18 cellular contexts compared by ENCODE assay signal in the genomic region with DNA sequence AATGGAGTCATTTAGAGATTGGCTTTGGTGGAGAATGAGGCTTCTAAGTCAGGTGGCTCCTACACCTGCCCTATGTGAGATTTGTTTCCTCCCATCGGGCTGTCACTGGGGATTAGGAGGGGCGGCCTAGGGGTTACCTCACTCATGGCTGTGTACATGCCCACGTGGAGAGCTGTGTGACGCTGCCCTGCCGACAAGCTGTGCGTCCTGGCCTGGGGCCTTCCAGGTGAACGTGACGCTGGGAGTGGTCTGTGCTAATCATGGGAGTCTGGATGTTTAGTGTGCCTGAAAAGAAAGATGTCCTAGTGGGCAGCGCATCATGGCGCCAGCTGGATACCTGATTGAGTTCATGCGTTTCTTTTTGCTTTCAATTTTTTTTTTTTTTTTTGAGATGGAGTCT. TPM values are rescaled to one million over a fixed set of nuclear protein-coding genes. Genes with fewer than 3 reads are reported as not detected.
A peak's percentile ranks its signal among the peaks of the same experiment; 100 is the strongest.
DNase-seq lines count a peak whose midpoint lies in the region; ATAC-seq and TF ChIP-seq lines count a peak whose summit lies in the region.
"Had no signal": no experiment of that assay in that cellular context is flagged by ENCODE, and none has a peak within 500 bp of the region (broad histone marks: within the 10 kb centered on the region; RNA-seq: fewer than 3 reads in every experiment).

No MANE protein-coding gene starts in this region.

- no peaks in the 10 kb centered on the region for H3K9me2 ChIP-seq in GM23248 (ENCODE audit: insufficient read depth)

- no peak for DNase-seq in AG04450 (ENCODE audit: low read depth, low spot score)
- DNase-seq in GM23248 = no peak
- DNase-seq in MCF 10A (ENCODE audit: unreplicated experiment) = no peak
- DNase-seq in naive thymus-derived CD4-positive, alpha-beta T cell = no peak
- no peak for DNase-seq in BE2C
- DNase-seq in activated CD4-positive, alpha-beta T cell treated with anti-CD3 and anti-CD28 coated beads for 1 hour = no peak
- DNase-seq: activated CD8-positive, alpha-beta T cell treated with anti-CD3 and anti-CD28 coated beads, Interleukin-2, amount 10 ng/mL, durations not matched to agents 7 days and 5 days; amygdala; DMS 273 treated with DMSO at 0.1 percent for 48 hours; GF-D8; KG1; left colon; mucosa of descending colon; NCI-H1092 treated with DMSO at 0.1 percent for 48 hours; NCI-H748 treated with DMSO at 0.1 percent for 48 hours; stimulated activated CD4-positive, alpha-beta T cell treated with anti-CD3 and anti-CD28 coated beads, Interleukin-2, amount 100 ng/mL, for 48 hours; substantia nigra had no signal

- H3K27me3 ChIP-seq in AG04450 (ENCODE audit: control insufficient read depth, insufficient read depth, low read length) (no peaks in the 10 kb centered on the region), GM23248 (replicated peaks; ENCODE audit: insufficient read depth) (no peaks in the 10 kb centered on the region), BE2C (no peaks in the 10 kb centered on the region)
- H3K27me3 ChIP-seq in naive thymus-derived CD4-positive, alpha-beta T cell (ENCODE audit: control insufficient read depth in 2 of 2, insufficient read depth in 2 of 2, low read length in 2 of 2) = no peaks in the 10 kb centered on the region

- peak overlapping the region; percentile 54 for H3K4me3 Mint-ChIP-seq in MCF 10A (ENCODE audit: unreplicated experiment)
- peak overlapping the region in 3 of 10 donors; percentile 5 to 59 (median 37) for H3K4me3 Mint-ChIP-seq in naive thymus-derived CD4-positive, alpha-beta T cell
- H3K4me3 Mint-ChIP-seq: activated CD8-positive, alpha-beta T cell treated with anti-CD3 and anti-CD28 coated beads, Interleukin-2, amount 10 ng/mL, durations not matched to agents 7 days and 5 days had no signal

- no peak for TF ChIP-seq CTCF in AG04450 (IDR thresholded peaks at IDR 0.05; ENCODE audit: low read depth, low read length)
- TF ChIP-seq CTCF in MCF 10A (IDR thresholded peaks at IDR 0.05; ENCODE audit: unreplicated experiment) = no peak
- TF ChIP-seq CTCF in BE2C (IDR thresholded peaks at IDR 0.05; ENCODE audit: low read depth, low read length) = no peak

- no peaks in the 10 kb centered on the region for H3K9me3 Mint-ChIP-seq in MCF 10A (ENCODE audit: unreplicated experiment)
- H3K9me3 Mint-ChIP-seq in naive thymus-derived CD4-positive, alpha-beta T cell = no peaks in the 10 kb centered on the region

- no peak overlapping the region for H2AFZ ChIP-seq in GM23248

- H3K27me3 Mint-ChIP-seq in MCF 10A (ENCODE audit: insufficient read depth, unreplicated experiment) = no peaks in the 10 kb centered on the region
- H3K27me3 Mint-ChIP-seq in naive thymus-derived CD4-positive, alpha-beta T cell = no peaks in the 10 kb centered on the region

- intact Hi-C loops in MCF 10A (cut with micrococcal nuclease) = no loop called here
- intact Hi-C loops in naive thymus-derived CD4-positive, alpha-beta T cell (cut with micrococcal nuclease) = no loop called here

- no peaks in the 10 kb centered on the region for H3K9me3 ChIP-seq in AG04450 (ENCODE audit: control insufficient read depth, insufficient read depth, low read length)
- H3K9me3 ChIP-seq in GM23248 (ENCODE audit: low read depth) = no peaks in the 10 kb centered on the region
- no peaks in the 10 kb centered on the region for H3K9me3 ChIP-seq in naive thymus-derived CD4-positive, alpha-beta T cell (ENCODE audit: control insufficient read depth in 2 of 3, low read length in 3 of 3)
- no peaks in the 10 kb centered on the region for H3K9me3 ChIP-seq in BE2C
- H3K9me3 ChIP-seq: mucosa of descending colon had no signal

- in situ Hi-C loops in GM23248 (cut with MboI) = no loop called here

- no TSS peak for BruUV-seq in MCF 10A (replicated peaks; lab: Mats Ljungman, UMichigan)

- WGBS in GM23248 (ENCODE audit: low coverage in 1 of 2, low lambda C conversion rate in 2 of 2, missing lambda C conversion rate in 2 of 2), 2 experiments = 98 to 100% methylated on average over 11 of the region's 11 CpGs

- no peak overlapping the region for H3K4me3 ChIP-seq in AG04450 (ENCODE audit: low read depth, low read length)
- no peak overlapping the region for H3K4me3 ChIP-seq in GM23248
- no peak overlapping the region for H3K4me3 ChIP-seq in naive thymus-derived CD4-positive, alpha-beta T cell (ENCODE audit: low read length)
- no peak overlapping the region for H3K4me3 ChIP-seq in BE2C (ENCODE audit: low read depth, low read length)
- H3K4me3 ChIP-seq: mucosa of descending colon had no signal

- peaks cover 69% of the 10 kb centered on the region for H3K36me3 Mint-ChIP-seq in MCF 10A (ENCODE audit: insufficient read depth, unreplicated experiment)
- peaks cover 10 to 39% (median 27%) of the 10 kb centered on the region in 5 donors for H3K36me3 Mint-ChIP-seq in naive thymus-derived CD4-positive, alpha-beta T cell

- H3K27ac ChIP-seq in AG04450 (ENCODE audit: low read depth, low read length) = peak overlapping the region; percentile 65
- H3K27ac ChIP-seq in GM23248 = peak overlapping the region; percentile 100
- H3K27ac ChIP-seq in naive thymus-derived CD4-positive, alpha-beta T cell (ENCODE audit: low read depth, low read length) = no peak overlapping the region

- H3K4me1 ChIP-seq in GM23248 (ENCODE audit: insufficient read depth) (peaks cover 76% of the 10 kb centered on the region), BE2C (peaks cover 7% of the 10 kb centered on the region)
- peaks cover 10 to 12% of the 10 kb centered on the region in 2 donors for H3K4me1 ChIP-seq in naive thymus-derived CD4-positive, alpha-beta T cell (ENCODE audit: control insufficient read depth in 2 of 2, insufficient read depth in 2 of 2, low read length in 2 of 2)

- peak overlapping the region; percentile 99 for H3K27ac Mint-ChIP-seq in MCF 10A (ENCODE audit: low read depth, unreplicated experiment)
- H3K27ac Mint-ChIP-seq in naive thymus-derived CD4-positive, alpha-beta T cell = peak overlapping the region in 6 of 9 donors; percentile 3 to 62 (median 30)
- H3K27ac Mint-ChIP-seq: activated CD8-positive, alpha-beta T cell treated with anti-CD3 and anti-CD28 coated beads, Interleukin-2, amount 10 ng/mL, durations not matched to agents 7 days and 5 days had no signal

- H4K20me1 ChIP-seq in GM23248 (ENCODE audit: insufficient read depth) = no peaks in the 10 kb centered on the region

- peak overlapping the region; percentile 92 for H3K4me2 ChIP-seq in GM23248 (ENCODE audit: unreplicated experiment)

- H3K4me1 Mint-ChIP-seq in MCF 10A (ENCODE audit: insufficient read depth, unreplicated experiment) = peaks cover 25% of the 10 kb centered on the region
- peaks cover 32 to 77% (median 70%) of the 10 kb centered on the region in 7 donors for H3K4me1 Mint-ChIP-seq in naive thymus-derived CD4-positive, alpha-beta T cell

- no peak for ATAC-seq in naive thymus-derived CD4-positive, alpha-beta T cell
- ATAC-seq in HG03457 (IDR thresholded peaks at IDR 0.05; ENCODE audit: unreplicated experiment) = no peak
- ATAC-seq: activated CD8-positive, alpha-beta T cell treated with anti-CD3 and anti-CD28 coated beads, Interleukin-2, amount 10 ng/mL, durations not matched to agents 7 days and 5 days; left colon; mucosa of descending colon had no signal

- H3K36me3 ChIP-seq in GM23248 (ENCODE audit: low read depth) (peaks cover 37% of the 10 kb centered on the region), BE2C (peaks cover 24% of the 10 kb centered on the region)
- peaks cover 0 to 56% (median 9%) of the 10 kb centered on the region in 3 experiments for H3K36me3 ChIP-seq in naive thymus-derived CD4-positive, alpha-beta T cell (ENCODE audit: control insufficient read depth in 2 of 3, insufficient read depth in 3 of 3, low read length in 3 of 3)

- POLR2A ChIA-PET in AG04450 (lab: Yijun Ruan, JAX) (no interaction called here), MCF 10A (lab: Yijun Ruan, JAX) (interaction anchor here (0.6 to 3.5 kb wide), 3 partner anchors 51 to 409 kb away, joined by 3 to 35 read pairs (median 3); no protein-coding TSS in a partner anchor)
- POLR2A ChIA-PET in naive thymus-derived CD4-positive, alpha-beta T cell (lab: Charles Lee) = no interaction called here

- peak overlapping the region; percentile 77 for H3K9ac ChIP-seq in GM23248

- H3K79me2 ChIP-seq in GM23248 (ENCODE audit: insufficient read depth) = peaks cover 94% of the 10 kb centered on the region

- peaks cover 63% of the 10 kb centered on the region for H3F3A ChIP-seq in GM23248 (ENCODE audit: insufficient read depth)

- CTCF ChIA-PET in AG04450 (lab: Charles Lee) (no interaction called here), MCF 10A (lab: Yijun Ruan, JAX) (interaction anchor here (0.6 to 1.2 kb wide), 4 partner anchors 27 to 344 kb away, joined by 3 to 5 read pairs (median 4); no protein-coding TSS in a partner anchor)
- CTCF ChIA-PET in naive thymus-derived CD4-positive, alpha-beta T cell (lab: Charles Lee) = interaction anchor here (0.7 kb wide), 1 partner anchor 824 kb away, joined by 7 read pairs; no protein-coding TSS in a partner anchor

RNA-seq across cellular contexts. Expression of a gene that starts 14.0 kb away (rescaled TPM):
- polyA plus RNA-seq in AG04450 (2011; rRNA removed) (29.8 and 30.5 TPM in 2 replicates), GM23248 (2016; fragmentation: Nextera tagmentation; extraction: Ambion mirVana) (31.5 and 35.3 TPM in 2 replicates)
- 25.0 and 35.0 TPM in 2 replicates for polyA minus RNA-seq in AG04450 (2011; rRNA and poly(A)+ RNA removed)
- 35.5 and 38.4 TPM in 2 replicates for total RNA-seq in GM23248 (2014; rRNA removed; shearing (Covaris generic))
- 104 and 113 TPM in 2 replicates for total RNA-seq in MCF 10A (2022)
- 10 to 100 TPM; 25.0 to 55.2 (median 33.1) TPM for total RNA-seq in naive thymus-derived CD4-positive, alpha-beta T cell
- polyA plus RNA-seq in naive thymus-derived CD4-positive, alpha-beta T cell = 10 to 100 TPM; 17.5 to 29.3 TPM
- 39.2 TPM for polyA plus RNA-seq in BE2C (2012; ENCODE audit: insufficient read depth, insufficient read length, low read depth)
